ENCODE assay signal across 25 cellular contexts in the genomic region with DNA sequence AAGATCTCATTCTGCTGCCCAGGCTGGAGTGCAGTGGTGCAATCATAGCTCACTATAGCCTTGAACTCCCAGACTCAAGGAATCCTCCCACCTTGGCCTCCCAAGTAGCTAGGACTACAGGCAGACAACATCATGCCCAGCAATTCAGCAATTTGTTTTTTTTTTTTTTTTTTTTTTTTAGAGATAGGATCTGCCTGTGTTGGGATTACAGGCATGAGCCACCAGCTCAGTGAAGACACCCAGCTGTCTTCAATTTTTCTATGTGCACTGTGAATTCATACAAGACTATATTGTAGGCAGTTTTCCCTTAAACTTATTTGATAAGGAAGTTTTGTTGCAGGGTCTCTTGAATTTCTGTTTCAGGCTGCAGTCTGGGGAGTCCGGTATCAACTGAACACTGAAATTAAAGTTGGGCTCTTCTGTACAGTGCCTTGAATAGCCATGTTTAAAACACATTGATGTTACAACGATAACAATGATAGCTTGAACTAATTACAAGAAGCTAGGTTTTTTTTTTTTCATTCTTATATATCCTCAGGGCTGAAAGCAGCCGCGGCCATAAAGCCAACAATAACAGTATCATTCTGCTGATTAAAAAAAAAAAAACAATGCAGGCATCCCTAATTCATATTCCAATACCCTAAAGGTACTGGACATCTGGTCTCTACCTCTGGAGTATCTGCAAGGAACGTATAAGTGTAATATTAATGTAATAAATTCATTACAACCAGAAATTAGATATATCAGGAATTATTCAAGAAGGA.
DNase-seq lines count a peak whose midpoint lies in the region; ATAC-seq, FAIRE-seq and TF ChIP-seq lines count a peak whose summit lies in the region.
"Had no signal": no experiment of that assay in that cellular context is flagged by ENCODE, and none has a peak within 500 bp of the region (broad histone marks: within the 10 kb centered on the region; RNA-seq: fewer than 3 reads in every experiment).

No MANE protein-coding gene starts in this region.

- H3K9me3 ChIP-seq in endothelial cell of umbilical vein (replicated peaks; ENCODE audit: control insufficient read depth, insufficient read depth, low read length): no peaks in the 10 kb centered on the region
- H3K9me3 ChIP-seq: BE2C, BLaER1 had no signal

- peaks cover 16% of the 10 kb centered on the region for H3K9me3 Mint-ChIP-seq in mesothelial cell of epicardium
- H3K9me3 Mint-ChIP-seq: CD14-positive monocyte had no signal

- dilution Hi-C loops in endothelial cell of umbilical vein (cut with MboI; ENCODE audit: extremely low pct_ligation_motif_present, low sequenced_read_pairs): no loop called here

- no peak overlapping the region for H3K4me2 ChIP-seq in endothelial cell of umbilical vein (ENCODE audit: insufficient read depth, low read length)
- H3K4me2 ChIP-seq: BLaER1 had no signal

- H3K4me1 ChIP-seq in endothelial cell of umbilical vein (ENCODE audit: control insufficient read depth, extremely low read depth, insufficient read depth, low read length): peaks cover 2% of the 10 kb centered on the region
- no peaks in the 10 kb centered on the region for H3K4me1 ChIP-seq in foreskin keratinocyte
- H3K4me1 ChIP-seq: BE2C, BLaER1 had no signal

- peaks cover 1% of the 10 kb centered on the region for H3K4me1 Mint-ChIP-seq in mesothelial cell of epicardium
- H3K4me1 Mint-ChIP-seq: CD14-positive monocyte; CD4-positive, alpha-beta memory T cell; CD4-positive, CD25-positive, alpha-beta regulatory T cell; CD8-positive, alpha-beta memory T cell had no signal

- no peak overlapping the region for H3K4me3 Mint-ChIP-seq in mesothelial cell of epicardium
- H3K4me3 Mint-ChIP-seq: CD14-positive monocyte; CD4-positive, alpha-beta memory T cell; CD4-positive, CD25-positive, alpha-beta regulatory T cell; CD8-positive, alpha-beta memory T cell had no signal

- no peaks in the 10 kb centered on the region for H3K9me1 ChIP-seq in endothelial cell of umbilical vein (replicated peaks; ENCODE audit: control insufficient read depth, extremely low read depth, insufficient read depth, low read length)

- CTCF ChIA-PET in endothelial cell of umbilical vein (lab: Charles Lee): interaction anchor here (0.6 to 1.5 kb wide), 4 partner anchors 26 to 1553 kb away, joined by 3 to 4 read pairs (median 4); no protein-coding TSS in a partner anchor

- BruUV-seq in endothelial cell of umbilical vein (replicated peaks; lab: Mats Ljungman, UMichigan): no TSS peak

- H3K27ac ChIP-seq in endothelial cell of umbilical vein (ENCODE audit: insufficient read depth, low read depth, low read length) (no peak overlapping the region), foreskin keratinocyte (no peak overlapping the region)
- H3K27ac ChIP-seq: BLaER1 had no signal

- no peak overlapping the region for H3K4me3 ChIP-seq in endothelial cell of umbilical vein (replicated peaks in 1 of 3; ENCODE audit: insufficient read depth in 1 of 3, low read depth in 1 of 3, low read length in 3 of 3)
- H3K4me3 ChIP-seq: BLaER1 had no signal

- H3K27me3 Mint-ChIP-seq in mesothelial cell of epicardium (ENCODE audit: low read depth): no peaks in the 10 kb centered on the region
- H3K27me3 Mint-ChIP-seq: CD4-positive, alpha-beta memory T cell; CD4-positive, CD25-positive, alpha-beta regulatory T cell; CD8-positive, alpha-beta memory T cell had no signal

- POLR2A ChIA-PET in endothelial cell of umbilical vein (lab: Charles Lee): interaction anchor here (0.6 kb wide), 1 partner anchor 133 kb away, joined by 3 read pairs; no protein-coding TSS in a partner anchor

- no peaks in the 10 kb centered on the region for H3K79me2 ChIP-seq in endothelial cell of umbilical vein (ENCODE audit: control insufficient read depth, insufficient read depth, low read length)

- H2AFZ ChIP-seq in endothelial cell of umbilical vein (ENCODE audit: low read depth, low read length): no peak overlapping the region

- intact Hi-C loops in endothelial cell of umbilical vein (cut with micrococcal nuclease): loop anchor here (10.0 kb wide), 1 partner anchor 1189 kb away; no protein-coding TSS in a partner anchor

- no peak for FAIRE-seq in endothelial cell of umbilical vein (lab: Jason Lieb, UNC)
- FAIRE-seq: A204.1, G401.6, GM12891, GM19239 had no signal

- H3K27me3 ChIP-seq in endothelial cell of umbilical vein (ENCODE audit: control insufficient read depth in 2 of 2, insufficient read depth in 2 of 2, low read length in 2 of 2): no peaks in the 10 kb centered on the region
- H3K27me3 ChIP-seq in foreskin keratinocyte: no peaks in the 10 kb centered on the region
- H3K27me3 ChIP-seq: BE2C, BLaER1 had no signal

- DNase-seq in endothelial cell of umbilical vein (ENCODE audit: low read depth, low spot score) (peak; percentile 27), mesothelial cell of epicardium (ENCODE audit: low spot score in 2 of 2, unreplicated experiment in 2 of 2) (no peak), DMS79 treated with DMSO at 0.1 percent for 48 hours (lab: John Stamatoyannopoulos, UW) (no peak), UCSD-AML1 (lab: John Stamatoyannopoulos, UW; ENCODE audit: unreplicated experiment) (no peak), foreskin keratinocyte (no peak)
- DNase-seq: 8988T; ACHN; BE2C; C1 segment of cervical spinal cord; CD4-positive, alpha-beta memory T cell; CD4-positive, CD25-positive, alpha-beta regulatory T cell; CD8-positive, alpha-beta memory T cell; COR-L47; DMS 273 treated with DMSO at 0.1 percent for 48 hours; DMS153; DMS53; DMS79; GF-D8 had no signal

- H3K9ac ChIP-seq in endothelial cell of umbilical vein (replicated peaks; ENCODE audit: extremely low read depth, insufficient read depth, low read length): no peak overlapping the region
- H3K9ac ChIP-seq: BLaER1 had no signal

- TF ChIP-seq CTCF in endothelial cell of umbilical vein (IDR thresholded peaks at IDR 0.05; ENCODE audit: extremely low read depth in 1 of 2, insufficient read depth in 1 of 2, low read depth in 1 of 2, low read length in 2 of 2) (no peak), mesothelial cell of epicardium (IDR thresholded peaks at IDR 0.05; ENCODE audit: unreplicated experiment) (no peak), foreskin keratinocyte (conservative IDR thresholded peaks at IDR 0.05) (no peak)

- peak overlapping the region; percentile 53 for H3K27ac Mint-ChIP-seq in mesothelial cell of epicardium
- H3K27ac Mint-ChIP-seq: CD14-positive monocyte; CD4-positive, alpha-beta memory T cell; CD4-positive, CD25-positive, alpha-beta regulatory T cell; CD8-positive, alpha-beta memory T cell had no signal

- TF ChIP-seq POLR2A in endothelial cell of umbilical vein (IDR thresholded peaks at IDR 0.05; ENCODE audit: low read depth, low read length): no peak

- no peaks in the 10 kb centered on the region for H4K20me1 ChIP-seq in endothelial cell of umbilical vein (replicated peaks; ENCODE audit: control insufficient read depth, extremely low read depth, insufficient read depth, low read length)
- H4K20me1 ChIP-seq: BLaER1 had no signal

- peak; percentile 40; the same call in 2 of the 3 replicates for ATAC-seq in SK-N-SH treated with all-trans-retinoic acid at 6 μM for 48 hours
- no peak for ATAC-seq in foreskin keratinocyte

- H3K36me3 ChIP-seq in endothelial cell of umbilical vein (ENCODE audit: control insufficient read depth in 2 of 2, extremely low read depth in 1 of 2, insufficient read depth in 2 of 2, low read length in 2 of 2): peaks cover 0 to 6% of the 10 kb centered on the region in 2 experiments
- H3K36me3 ChIP-seq: BLaER1 had no signal

- peaks cover 66% of the 10 kb centered on the region for H3K36me3 Mint-ChIP-seq in mesothelial cell of epicardium
- H3K36me3 Mint-ChIP-seq: CD14-positive monocyte; CD4-positive, alpha-beta memory T cell; CD4-positive, CD25-positive, alpha-beta regulatory T cell; CD8-positive, alpha-beta memory T cell had no signal

TF ChIP-seq in SK-N-SH treated with all-trans-retinoic acid at 6 μM for 48 hours, 23 proteins besides CTCF, POLR2A, EP300 and RAD21 (continues in another document):
- no peak for TF ChIP-seq ZC3H10 (CRISPR knock-in tag; IDR thresholded peaks at IDR 0.05)
- TF ChIP-seq CSDC2 (CRISPR knock-in tag; IDR thresholded peaks at IDR 0.05): no peak
- TF ChIP-seq ARNTL (CRISPR knock-in tag; IDR thresholded peaks at IDR 0.05; ENCODE audit: borderline replicate concordance, low read depth): no peak
- TF ChIP-seq TOX (CRISPR knock-in tag; IDR thresholded peaks at IDR 0.05; ENCODE audit: borderline replicate concordance): no peak
- TF ChIP-seq, protein P1, sequence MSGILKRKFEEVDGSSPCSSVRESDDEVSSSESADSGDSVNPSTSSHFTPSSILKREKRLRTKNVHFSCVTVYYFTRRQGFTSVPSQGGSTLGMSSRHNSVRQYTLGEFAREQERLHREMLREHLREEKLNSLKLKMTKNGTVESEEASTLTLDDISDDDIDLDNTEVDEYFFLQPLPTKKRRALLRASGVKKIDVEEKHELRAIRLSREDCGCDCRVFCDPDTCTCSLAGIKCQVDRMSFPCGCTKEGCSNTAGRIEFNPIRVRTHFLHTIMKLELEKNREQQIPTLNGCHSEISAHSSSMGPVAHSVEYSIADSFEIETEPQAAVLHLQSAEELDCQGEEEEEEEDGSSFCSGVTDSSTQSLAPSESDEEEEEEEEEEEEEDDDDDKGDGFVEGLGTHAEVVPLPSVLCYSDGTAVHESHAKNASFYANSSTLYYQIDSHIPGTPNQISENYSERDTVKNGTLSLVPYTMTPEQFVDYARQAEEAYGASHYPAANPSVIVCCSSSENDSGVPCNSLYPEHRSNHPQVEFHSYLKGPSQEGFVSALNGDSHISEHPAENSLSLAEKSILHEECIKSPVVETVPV (CRISPR knock-in tag; IDR thresholded peaks at IDR 0.05): no peak
- no peak for TF ChIP-seq ZFP30 (CRISPR knock-in tag; IDR thresholded peaks at IDR 0.05)

TF ChIP-seq in endothelial cell of umbilical vein, 7 proteins besides CTCF, POLR2A, EP300 and RAD21:
- TF ChIP-seq GATA2 (IDR thresholded peaks at IDR 0.05; ENCODE audit: insufficient read depth, insufficient read length, low read depth, low read length): no peak
- TF ChIP-seq EZH2 (IDR thresholded peaks at IDR 0.05; ENCODE audit: borderline replicate concordance, low read depth, low read length, severe bottlenecking): no peak
- no peak for TF ChIP-seq POLR2AphosphoS5 (IDR thresholded peaks at IDR 0.05; ENCODE audit: insufficient read depth, low read depth, low read length)
